In the genomic region with DNA sequence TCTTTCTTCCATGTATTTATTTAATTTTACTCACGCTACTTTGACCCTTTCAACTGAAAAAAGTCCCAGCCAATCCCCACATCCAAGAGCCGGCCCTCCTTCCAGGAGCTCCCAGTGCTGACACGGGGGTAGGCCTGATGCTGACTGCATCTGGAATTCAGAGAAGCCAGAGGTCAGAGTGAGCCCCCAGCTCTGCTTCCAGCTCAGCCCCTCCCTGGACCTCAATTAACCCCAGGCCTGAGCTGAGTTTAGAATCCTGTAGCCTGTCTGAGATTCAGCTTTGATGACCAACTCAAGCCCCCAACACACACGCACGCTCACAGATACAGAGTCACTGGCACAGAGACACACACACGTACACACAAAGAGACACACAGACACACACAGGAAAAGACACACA, we compare ENCODE assay signal across 2 cellular contexts.
TF ChIP-seq lines count a peak whose summit lies in the region.

No MANE protein-coding gene starts in this region.

TF ChIP-seq in SK-N-SH, 30 proteins besides CTCF, POLR2A, EP300 and RAD21 (continued from another document):
- TF ChIP-seq, protein P1, sequence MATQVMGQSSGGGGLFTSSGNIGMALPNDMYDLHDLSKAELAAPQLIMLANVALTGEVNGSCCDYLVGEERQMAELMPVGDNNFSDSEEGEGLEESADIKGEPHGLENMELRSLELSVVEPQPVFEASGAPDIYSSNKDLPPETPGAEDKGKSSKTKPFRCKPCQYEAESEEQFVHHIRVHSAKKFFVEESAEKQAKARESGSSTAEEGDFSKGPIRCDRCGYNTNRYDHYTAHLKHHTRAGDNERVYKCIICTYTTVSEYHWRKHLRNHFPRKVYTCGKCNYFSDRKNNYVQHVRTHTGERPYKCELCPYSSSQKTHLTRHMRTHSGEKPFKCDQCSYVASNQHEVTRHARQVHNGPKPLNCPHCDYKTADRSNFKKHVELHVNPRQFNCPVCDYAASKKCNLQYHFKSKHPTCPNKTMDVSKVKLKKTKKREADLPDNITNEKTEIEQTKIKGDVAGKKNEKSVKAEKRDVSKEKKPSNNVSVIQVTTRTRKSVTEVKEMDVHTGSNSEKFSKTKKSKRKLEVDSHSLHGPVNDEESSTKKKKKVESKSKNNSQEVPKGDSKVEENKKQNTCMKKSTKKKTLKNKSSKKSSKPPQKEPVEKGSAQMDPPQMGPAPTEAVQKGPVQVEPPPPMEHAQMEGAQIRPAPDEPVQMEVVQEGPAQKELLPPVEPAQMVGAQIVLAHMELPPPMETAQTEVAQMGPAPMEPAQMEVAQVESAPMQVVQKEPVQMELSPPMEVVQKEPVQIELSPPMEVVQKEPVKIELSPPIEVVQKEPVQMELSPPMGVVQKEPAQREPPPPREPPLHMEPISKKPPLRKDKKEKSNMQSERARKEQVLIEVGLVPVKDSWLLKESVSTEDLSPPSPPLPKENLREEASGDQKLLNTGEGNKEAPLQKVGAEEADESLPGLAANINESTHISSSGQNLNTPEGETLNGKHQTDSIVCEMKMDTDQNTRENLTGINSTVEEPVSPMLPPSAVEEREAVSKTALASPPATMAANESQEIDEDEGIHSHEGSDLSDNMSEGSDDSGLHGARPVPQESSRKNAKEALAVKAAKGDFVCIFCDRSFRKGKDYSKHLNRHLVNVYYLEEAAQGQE (IDR thresholded peaks at IDR 0.05; ENCODE audit: low read depth, low read length): no peak
- TF ChIP-seq, protein P2, sequence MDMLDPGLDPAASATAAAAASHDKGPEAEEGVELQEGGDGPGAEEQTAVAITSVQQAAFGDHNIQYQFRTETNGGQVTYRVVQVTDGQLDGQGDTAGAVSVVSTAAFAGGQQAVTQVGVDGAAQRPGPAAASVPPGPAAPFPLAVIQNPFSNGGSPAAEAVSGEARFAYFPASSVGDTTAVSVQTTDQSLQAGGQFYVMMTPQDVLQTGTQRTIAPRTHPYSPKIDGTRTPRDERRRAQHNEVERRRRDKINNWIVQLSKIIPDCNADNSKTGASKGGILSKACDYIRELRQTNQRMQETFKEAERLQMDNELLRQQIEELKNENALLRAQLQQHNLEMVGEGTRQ (IDR thresholded peaks at IDR 0.05; ENCODE audit: borderline replicate concordance, low read depth, low read length): no peak
- TF ChIP-seq, protein P3, sequence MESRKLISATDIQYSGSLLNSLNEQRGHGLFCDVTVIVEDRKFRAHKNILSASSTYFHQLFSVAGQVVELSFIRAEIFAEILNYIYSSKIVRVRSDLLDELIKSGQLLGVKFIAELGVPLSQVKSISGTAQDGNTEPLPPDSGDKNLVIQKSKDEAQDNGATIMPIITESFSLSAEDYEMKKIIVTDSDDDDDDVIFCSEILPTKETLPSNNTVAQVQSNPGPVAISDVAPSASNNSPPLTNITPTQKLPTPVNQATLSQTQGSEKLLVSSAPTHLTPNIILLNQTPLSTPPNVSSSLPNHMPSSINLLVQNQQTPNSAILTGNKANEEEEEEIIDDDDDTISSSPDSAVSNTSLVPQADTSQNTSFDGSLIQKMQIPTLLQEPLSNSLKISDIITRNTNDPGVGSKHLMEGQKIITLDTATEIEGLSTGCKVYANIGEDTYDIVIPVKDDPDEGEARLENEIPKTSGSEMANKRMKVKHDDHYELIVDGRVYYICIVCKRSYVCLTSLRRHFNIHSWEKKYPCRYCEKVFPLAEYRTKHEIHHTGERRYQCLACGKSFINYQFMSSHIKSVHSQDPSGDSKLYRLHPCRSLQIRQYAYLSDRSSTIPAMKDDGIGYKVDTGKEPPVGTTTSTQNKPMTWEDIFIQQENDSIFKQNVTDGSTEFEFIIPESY (IDR thresholded peaks at IDR 0.05; ENCODE audit: borderline replicate concordance, low read depth): no peak
- TF ChIP-seq NFIC (IDR thresholded peaks at IDR 0.05; ENCODE audit: borderline replicate concordance) (no peak), TEAD4 (IDR thresholded peaks at IDR 0.05; ENCODE audit: borderline replicate concordance, insufficient read depth) (no peak), POLR2AphosphoS5 (IDR thresholded peaks at IDR 0.05; ENCODE audit: low read depth, low read length) (no peak), SMC3 (IDR thresholded peaks at IDR 0.05; ENCODE audit: low read depth, low read length) (no peak), ELF1 (IDR thresholded peaks at IDR 0.05) (no peak), JUND (IDR thresholded peaks at IDR 0.05) (no peak), GABPA (IDR thresholded peaks at IDR 0.05; ENCODE audit: low read depth) (no peak), FOXM1 (IDR thresholded peaks at IDR 0.05; ENCODE audit: low read depth) (no peak), SIN3A (IDR thresholded peaks at IDR 0.05; ENCODE audit: borderline replicate concordance, low read depth, low read length) (no peak), NRF1 (IDR thresholded peaks at IDR 0.05; ENCODE audit: low read depth, low read length) (no peak)

TF ChIP-seq in SK-N-SH treated with all-trans-retinoic acid at 6 μM for 48 hours, 23 proteins besides CTCF, POLR2A, EP300 and RAD21 (continued from another document):
- TF ChIP-seq SNAI2 (CRISPR knock-in tag; IDR thresholded peaks at IDR 0.05) (no peak), PPARA (CRISPR knock-in tag; IDR thresholded peaks at IDR 0.05; ENCODE audit: borderline replicate concordance) (no peak), ARNTL (CRISPR knock-in tag; IDR thresholded peaks at IDR 0.05; ENCODE audit: borderline replicate concordance, low read depth) (no peak)
